ENCODE assay signal across 29 cellular contexts in the genomic region with DNA sequence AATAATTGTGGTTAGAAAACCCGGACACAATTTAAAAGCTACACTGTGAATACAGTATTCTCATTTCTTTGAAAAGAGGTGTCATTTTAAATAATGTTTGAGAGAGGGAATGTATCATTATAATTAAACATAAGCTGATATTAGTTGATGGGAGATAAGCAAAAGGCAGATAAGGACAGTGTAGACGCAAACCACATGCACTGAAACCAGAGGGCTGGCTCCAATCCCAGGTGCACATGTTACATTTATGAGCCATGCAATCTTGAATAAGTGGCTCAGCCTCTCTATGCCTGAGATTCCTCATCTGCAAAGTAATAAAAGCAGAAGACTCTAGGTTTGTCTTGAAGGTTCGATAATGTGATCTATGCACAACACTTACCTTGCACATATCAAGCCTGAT.
"Had no signal": no experiment of that assay in that cellular context is flagged by ENCODE, and none has a peak within 500 bp of the region (broad histone marks: within the 10 kb centered on the region; RNA-seq: fewer than 3 reads in every experiment).

No MANE protein-coding gene starts in this region.

- H3K4me1 ChIP-seq: adrenal gland, SJSA1 had no signal

- H3K4me3 ChIP-seq: adrenal gland, SJSA1 had no signal

- H3K9ac ChIP-seq: KMS-11 had no signal

- H3K27ac ChIP-seq: adrenal gland, brain microvascular endothelial cell, KMS-11, SJSA1 had no signal

- ATAC-seq: activated CD4-positive, alpha-beta T cell treated with anti-CD3 and anti-CD28 coated beads for 36 hours; activated CD4-positive, CD25-positive, alpha-beta regulatory T cell treated with anti-CD3 and anti-CD28 coated beads, Interleukin-2, amount 50 U/mL, for 24 hours; activated CD8-positive, alpha-beta T cell treated with anti-CD3 and anti-CD28 coated beads, Interleukin-2, amount 10 ng/mL, durations not matched to agents 7 days and 5 days; activated naive CD4-positive, alpha-beta T cell treated with anti-CD3 and anti-CD28 coated beads, Interleukin-2, amount 50 U/mL, for 72 hours; Panc1; WTC11 had no signal

- H3K27me3 ChIP-seq: adrenal gland, brain microvascular endothelial cell, SJSA1 had no signal

- H3K4me2 ChIP-seq: KMS-11 had no signal

- H3K36me3 ChIP-seq: adrenal gland, brain microvascular endothelial cell, SJSA1 had no signal

- H3K9me3 ChIP-seq: adrenal gland, SJSA1 had no signal

- DNase-seq: activated CD4-positive, alpha-beta T cell treated with anti-CD3 and anti-CD28 coated beads for 36 hours; activated CD4-positive, alpha-beta T cell treated with anti-CD3 and anti-CD28 coated beads, Interleukin-2, amount 10 ng/mL, durations not matched to agents 7 days and 5 days; activated CD4-positive, alpha-beta T cell treated with anti-CD3 and anti-CD28 coated beads, Interleukin-2, amount 50 U/mL, for 48 hours; activated CD8-positive, alpha-beta T cell treated with anti-CD3 and anti-CD28 coated beads, Interleukin-2, amount 10 ng/mL, durations not matched to agents 7 days and 5 days; activated gamma-delta T cell treated with Interleukin-2 at 50 U/mL for 16 hours; activated naive CD4-positive, alpha-beta T cell treated with anti-CD3 and anti-CD28 coated beads for 36 hours; activated T-cell treated with anti-CD3 and anti-CD28 coated beads, Interleukin-2, amount 50 U/mL, for 24 hours; adrenal gland; anterior cingulate cortex; brain microvascular endothelial cell; central memory CD4-positive, alpha-beta T cell; NCI-H1105; NCI-H1417 treated with DMSO at 0.1 percent for 48 hours; NCI-H187 treated with DMSO at 0.1 percent for 48 hours; NCI-H2081; NCI-H2171 treated with DMSO at 0.1 percent for 48 hours; NCI-H345; NCI-H524 treated with DMSO at 0.1 percent for 48 hours; SHP77; SW 1271; T-helper 1 cell; T-helper 2 cell; T-helper 9 cell had no signal
